Comparison of ENCODE assay signal across 27 cellular contexts in genomic region chr2:27842894-27843293, GRCh38.
"Had no signal": no experiment of that assay in that cellular context is flagged by ENCODE, and none has a peak within 500 bp of the region (broad histone marks: within the 10 kb centered on the region; RNA-seq: fewer than 3 reads in every experiment).

No MANE protein-coding gene starts in this region.

- DNase-seq: colonic mucosa; effector CD8-positive, alpha-beta T cell; endodermal cell; foreskin keratinocyte; hypothalamus; left lung; natural killer cell; occipital lobe; pancreas; stimulated activated CD4-positive, alpha-beta T cell treated with anti-CD3 and anti-CD28 coated beads, Interleukin-12 subunit alpha, Interleukin-12 subunit beta, amount 100 ng/mL, for 4 hours; stimulated activated CD4-positive, alpha-beta T cell treated with anti-CD3 and anti-CD28 coated beads, Interleukin-1b, Interleukin-23, amount 100 ng/mL, for 48 hours; stimulated activated CD4-positive, alpha-beta T cell treated with anti-CD3 and anti-CD28 coated beads, Interleukin-4, amount 100 ng/mL, for 1 hour; stimulated activated CD8-positive, alpha-beta memory T cell treated with anti-CD3 and anti-CD28 coated beads, Interleukin-4, amount 100 ng/mL, for 48 hours; stimulated activated naive CD4-positive, alpha-beta T cell; stimulated activated naive CD8-positive, alpha-beta T cell treated with anti-CD3 and anti-CD28 coated beads, Interleukin-15, amount 100 ng/mL, for 72 hours; transverse colon; upper lobe of right lung; uterus had no signal

- H3K27me3 ChIP-seq: colonic mucosa, esophagus muscularis mucosa, foreskin keratinocyte, left lung, pancreas, suprapubic skin, transverse colon, upper lobe of right lung, uterus had no signal

- ATAC-seq: foreskin keratinocyte; left lung; natural killer cell; pancreas; sciatic nerve; stimulated activated naive CD8-positive, alpha-beta T cell treated with anti-CD3 and anti-CD28 coated beads, Interleukin-15, amount 100 ng/mL, for 72 hours; upper lobe of right lung had no signal

- H3K27ac ChIP-seq: colonic mucosa, esophagus muscularis mucosa, foreskin keratinocyte, left lung, pancreas, suprapubic skin, transverse colon, upper lobe of right lung, uterus had no signal

- FAIRE-seq: endothelial cell of umbilical vein, keratinocyte, pancreas had no signal

- H3K27ac Mint-ChIP-seq: dendritic cell treated with granulocyte-macrophage colony-stimulating factor and Interleukin-4, amounts not matched to agents 40 ng/mL and 50 ng/mL, for 4 days; endodermal cell; memory B cell; natural killer cell; stimulated activated naive CD8-positive, alpha-beta T cell treated with anti-CD3 and anti-CD28 coated beads, Interleukin-15, amount 100 ng/mL, for 72 hours had no signal

- H3K4me3 Mint-ChIP-seq: dendritic cell treated with granulocyte-macrophage colony-stimulating factor and Interleukin-4, amounts not matched to agents 40 ng/mL and 50 ng/mL, for 4 days; endodermal cell; memory B cell; natural killer cell; stimulated activated naive CD8-positive, alpha-beta T cell treated with anti-CD3 and anti-CD28 coated beads, Interleukin-15, amount 100 ng/mL, for 72 hours had no signal

- H3K4me3 ChIP-seq: colonic mucosa, esophagus muscularis mucosa, left lung, lung, pancreas, smooth muscle cell, suprapubic skin, transverse colon, upper lobe of right lung, uterus had no signal

- H3K4me1 ChIP-seq: colonic mucosa, left lung, pancreas, transverse colon, upper lobe of right lung, uterus had no signal

- H3K9me3 Mint-ChIP-seq: dendritic cell treated with granulocyte-macrophage colony-stimulating factor and Interleukin-4, amounts not matched to agents 40 ng/mL and 50 ng/mL, for 4 days; endodermal cell; memory B cell; natural killer cell; stimulated activated naive CD8-positive, alpha-beta T cell treated with anti-CD3 and anti-CD28 coated beads, Interleukin-15, amount 100 ng/mL, for 72 hours had no signal

- H3K9me3 ChIP-seq: colonic mucosa, esophagus muscularis mucosa, left lung, pancreas, suprapubic skin, transverse colon, upper lobe of right lung, uterus had no signal

- H3K36me3 Mint-ChIP-seq: natural killer cell had no signal

- H3K27me3 Mint-ChIP-seq: dendritic cell treated with granulocyte-macrophage colony-stimulating factor and Interleukin-4, amounts not matched to agents 40 ng/mL and 50 ng/mL, for 4 days; memory B cell; stimulated activated naive CD8-positive, alpha-beta T cell treated with anti-CD3 and anti-CD28 coated beads, Interleukin-15, amount 100 ng/mL, for 72 hours had no signal

- H3K4me1 Mint-ChIP-seq: endodermal cell; memory B cell; natural killer cell; stimulated activated naive CD8-positive, alpha-beta T cell treated with anti-CD3 and anti-CD28 coated beads, Interleukin-15, amount 100 ng/mL, for 72 hours had no signal

- H3K36me3 ChIP-seq: colonic mucosa, esophagus muscularis mucosa, left lung, suprapubic skin, transverse colon, upper lobe of right lung, uterus had no signal
